1 cellular context compared by ENCODE assay signal in genomic region chr2:97845818-97846217, GRCh38.
TF ChIP-seq lines count a peak whose summit lies in the region.

No MANE protein-coding gene starts in this region.

TF ChIP-seq in GM12878, 131 proteins besides CTCF, POLR2A, EP300 and RAD21 (continued from another document):
- TF ChIP-seq PRDM15 (CRISPR knock-in tag; IDR thresholded peaks at IDR 0.05) (no peak), BHLHE40 (IDR thresholded peaks at IDR 0.05; ENCODE audit: borderline replicate concordance in 1 of 2, low read depth in 2 of 2, low read length in 1 of 2) (0 out of 4 replicates have a peak, but pooled peaks of 1 of the 2 experiments have one; percentile 17), MYB (IDR thresholded peaks at IDR 0.05; ENCODE audit: borderline replicate concordance, low read depth, low read length) (no peak), MEF2A (IDR thresholded peaks at IDR 0.05; ENCODE audit: insufficient read depth, low read depth, low read length) (no peak), ZSCAN29 (IDR thresholded peaks at IDR 0.05) (no peak)
